14 cellular contexts compared by ENCODE assay signal in the genomic region with DNA sequence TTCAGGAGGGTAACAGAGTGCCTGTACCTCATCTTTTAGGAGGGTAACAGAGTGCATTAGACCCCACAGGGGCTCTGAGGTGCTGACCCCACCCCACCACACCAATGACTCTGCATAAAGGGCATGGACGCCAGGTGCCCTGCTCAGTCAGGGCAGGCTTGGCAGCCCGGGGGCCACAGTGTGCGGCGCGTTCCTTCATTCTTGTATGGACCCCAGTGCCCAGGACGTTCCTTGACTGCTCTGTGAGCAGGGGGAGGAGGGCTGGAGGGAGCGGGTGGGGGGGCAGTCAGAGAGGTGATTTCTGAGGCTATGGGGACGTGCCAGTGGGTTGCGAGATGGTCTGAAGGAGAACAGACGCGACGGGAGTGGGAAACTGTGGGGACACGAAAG.
DNase-seq lines count a peak whose midpoint lies in the region; ATAC-seq and TF ChIP-seq lines count a peak whose summit lies in the region.
"Had no signal": no experiment of that assay in that cellular context is flagged by ENCODE, and none has a peak within 500 bp of the region (broad histone marks: within the 10 kb centered on the region; RNA-seq: fewer than 3 reads in every experiment).

No MANE protein-coding gene starts in this region.

- H3K36me3 ChIP-seq in fibroblast of lung (ENCODE audit: control insufficient read depth, insufficient read depth, low read length), result no peaks in the 10 kb centered on the region
- H3K36me3 ChIP-seq: SJCRH30, upper lobe of right lung had no signal

- H3K36me3 Mint-ChIP-seq in stimulated activated naive B cell treated with anti-CD40 and anti-IgM and Interleukin-4, amounts not matched to agents 10 μg/mL and 1 μg/mL and 100 μg/mL, for 72 hours, result no peaks in the 10 kb centered on the region
- H3K36me3 Mint-ChIP-seq: natural killer cell treated with Interleukin-12 subunit alpha and Interleukin-12 subunit beta and Interleukin-15 and Interleukin-18, amount 100 ng/mL, for 72 hours had no signal

- no peak overlapping the region for H3K4me3 ChIP-seq in fibroblast of lung (replicated peaks in 1 of 4; ENCODE audit: control extremely low read depth in 1 of 4, insufficient read depth in 1 of 4, low read depth in 3 of 4, low read length in 4 of 4)
- H3K4me3 ChIP-seq: SJCRH30, smooth muscle cell, upper lobe of right lung had no signal

- peak overlapping the region; percentile 51 for H2AFZ ChIP-seq in fibroblast of lung (ENCODE audit: low read length)

- H3K4me1 ChIP-seq in fibroblast of lung (ENCODE audit: control insufficient read depth, extremely low read depth, insufficient read depth, low read length), result no peaks in the 10 kb centered on the region
- H3K4me1 ChIP-seq: upper lobe of right lung had no signal

- H3K27ac Mint-ChIP-seq in stimulated activated naive B cell treated with anti-CD40 and anti-IgM and Interleukin-4, amounts not matched to agents 10 μg/mL and 1 μg/mL and 100 μg/mL, for 72 hours, result peak overlapping the region; percentile 89

- H3K27ac ChIP-seq in VCaP, result peak overlapping the region; percentile 55; the same call in 1 of the 2 replicates
- no peak overlapping the region for H3K27ac ChIP-seq in fibroblast of lung (ENCODE audit: insufficient read depth, low read length)
- H3K27ac ChIP-seq: SJCRH30, upper lobe of right lung had no signal

- H3K9me3 ChIP-seq in fibroblast of lung (ENCODE audit: control insufficient read depth, insufficient read depth, low read depth, low read length), result no peaks in the 10 kb centered on the region
- H3K9me3 ChIP-seq: upper lobe of right lung had no signal

- peak overlapping the region; percentile 9 for H3K4me2 ChIP-seq in fibroblast of lung (ENCODE audit: extremely low read depth, insufficient read depth, low read length)

- H3K27me3 ChIP-seq in fibroblast of lung (ENCODE audit: control insufficient read depth, insufficient read depth, low read length), result no peaks in the 10 kb centered on the region
- H3K27me3 ChIP-seq: upper lobe of right lung had no signal

- no peaks in the 10 kb centered on the region for H3K79me2 ChIP-seq in fibroblast of lung (ENCODE audit: control insufficient read depth, insufficient read depth, low read length)

- peaks cover 25 to 26% of the 10 kb centered on the region in 2 donors for H3K4me1 Mint-ChIP-seq in stimulated activated naive B cell treated with anti-CD40 and anti-IgM and Interleukin-4, amounts not matched to agents 10 μg/mL and 1 μg/mL and 100 μg/mL, for 72 hours

- ATAC-seq in stimulated activated naive B cell treated with anti-CD40 and anti-IgM and Interleukin-4, amounts not matched to agents 10 μg/mL and 1 μg/mL and 100 μg/mL, for 72 hours (replicated peaks), result peak in 1 of 2 donors; percentile 9
- ATAC-seq: natural killer cell treated with Interleukin-12 subunit alpha and Interleukin-12 subunit beta and Interleukin-15 and Interleukin-18, amount 100 ng/mL, for 72 hours; upper lobe of right lung had no signal

- no peak overlapping the region for H3K9ac ChIP-seq in fibroblast of lung (ENCODE audit: insufficient read depth, low read length)

- DNase-seq in activated effector memory CD4-positive, alpha-beta T cell treated with anti-CD3 and anti-CD28 coated beads, Interleukin-2, amount 50 U/mL, for 16 hours, result peak; percentile 39
- no peak for DNase-seq in activated effector memory CD4-positive, alpha-beta T cell treated with Interleukin-2 at 50 U/mL for 16 hours
- DNase-seq in fibroblast of lung (ENCODE audit: low read depth in 2 of 2), result no peak
- DNase-seq in stimulated activated naive B cell treated with anti-CD40 and anti-IgM and Interleukin-4, amounts not matched to agents 10 μg/mL and 1 μg/mL and 100 μg/mL, for 72 hours, result no peak
- DNase-seq in GM19240 (ENCODE audit: insufficient read length, low spot score), result no peak
- DNase-seq in medulla oblongata (ENCODE audit: extremely low spot score), result no peak
- no peak for DNase-seq in NCI-H748 treated with DMSO at 0.1 percent for 48 hours (lab: John Stamatoyannopoulos, UW)
- DNase-seq: activated gamma-delta T cell, GOT3, upper lobe of right lung had no signal

- no peak for TF ChIP-seq CTCF in VCaP (conservative IDR thresholded peaks at IDR 0.05)
- TF ChIP-seq CTCF in fibroblast of lung (conservative IDR thresholded peaks at IDR 0.05 in 1 of 2, IDR thresholded peaks at IDR 0.05 in 1 of 2; ENCODE audit: low read depth in 1 of 2, low read length in 2 of 2), result no peak

- no peak overlapping the region for H3K4me3 Mint-ChIP-seq in stimulated activated naive B cell treated with anti-CD40 and anti-IgM and Interleukin-4, amounts not matched to agents 10 μg/mL and 1 μg/mL and 100 μg/mL, for 72 hours
- H3K4me3 Mint-ChIP-seq: natural killer cell treated with Interleukin-12 subunit alpha and Interleukin-12 subunit beta and Interleukin-15 and Interleukin-18, amount 100 ng/mL, for 72 hours had no signal

- H4K20me1 ChIP-seq in fibroblast of lung (ENCODE audit: control insufficient read depth, extremely low read depth, insufficient read depth, low read length), result no peaks in the 10 kb centered on the region

- no peaks in the 10 kb centered on the region for H3K9me3 Mint-ChIP-seq in stimulated activated naive B cell treated with anti-CD40 and anti-IgM and Interleukin-4, amounts not matched to agents 10 μg/mL and 1 μg/mL and 100 μg/mL, for 72 hours
- H3K9me3 Mint-ChIP-seq: natural killer cell treated with Interleukin-12 subunit alpha and Interleukin-12 subunit beta and Interleukin-15 and Interleukin-18, amount 100 ng/mL, for 72 hours had no signal

- H3K27me3 Mint-ChIP-seq in stimulated activated naive B cell treated with anti-CD40 and anti-IgM and Interleukin-4, amounts not matched to agents 10 μg/mL and 1 μg/mL and 100 μg/mL, for 72 hours, result peaks cover 15 to 17% of the 10 kb centered on the region in 2 donors
